In genomic region chr16:53817117-53817516, GRCh38 we compare ENCODE assay signal across 12 cellular contexts.
DNase-seq lines count a peak whose midpoint lies in the region; ATAC-seq, FAIRE-seq and TF ChIP-seq lines count a peak whose summit lies in the region.
"Had no signal": no experiment of that assay in that cellular context is flagged by ENCODE, and none has a peak within 500 bp of the region (broad histone marks: within the 10 kb centered on the region; RNA-seq: fewer than 3 reads in every experiment).

No MANE protein-coding gene starts in this region.

- no peaks in the 10 kb centered on the region for H3K36me3 ChIP-seq in astrocyte (ENCODE audit: insufficient read depth, low read length)

- H3K4me3 ChIP-seq in astrocyte (ENCODE audit: insufficient read depth, low read depth, low read length) = no peak overlapping the region

- H3K9ac ChIP-seq in astrocyte (ENCODE audit: low read length) = peak overlapping the region; percentile 35

- ATAC-seq in natural killer cell = no peak
- ATAC-seq: esophagus mucosa had no signal

- H3K4me3 Mint-ChIP-seq in HFFc6 = peak overlapping the region; percentile 48
- H3K4me3 Mint-ChIP-seq in astrocyte (ENCODE audit: unreplicated experiment) = peak overlapping the region; percentile 36
- H3K4me3 Mint-ChIP-seq in natural killer cell = no peak overlapping the region
- H3K4me3 Mint-ChIP-seq: activated naive CD8-positive, alpha-beta T cell treated with anti-CD3 and anti-CD28 coated beads for 36 hours had no signal

- peaks cover 43% of the 10 kb centered on the region for H3K4me1 Mint-ChIP-seq in HFFc6 (ENCODE audit: low read depth)
- peaks cover 39% of the 10 kb centered on the region for H3K4me1 Mint-ChIP-seq in astrocyte (ENCODE audit: low read depth, unreplicated experiment)
- H3K4me1 Mint-ChIP-seq in natural killer cell = peaks cover 22 to 27% of the 10 kb centered on the region in 2 donors

- peak overlapping the region; percentile 91 for H3K27ac ChIP-seq in astrocyte (ENCODE audit: low read depth, low read length)

- H3K9me3 ChIP-seq in astrocyte (ENCODE audit: insufficient read depth, low read depth, low read length) = no peaks in the 10 kb centered on the region

- no peaks in the 10 kb centered on the region for H4K20me1 ChIP-seq in astrocyte (ENCODE audit: insufficient read depth, low read length)

- no peaks in the 10 kb centered on the region for H3K27me3 ChIP-seq in astrocyte (ENCODE audit: insufficient read depth, low read length)

- peak; percentile 82 for DNase-seq in HFFc6
- peak; percentile 98 for DNase-seq in astrocyte (ENCODE audit: low read depth)
- DNase-seq in hepatic stellate cell (ENCODE audit: low spot score) = peak; percentile 71
- peak; percentile 79 for DNase-seq in urothelium cell line (ENCODE audit: low spot score)
- DNase-seq in natural killer cell = no peak
- no peak for DNase-seq in globus pallidus (ENCODE audit: low spot score)
- DNase-seq in COLO668 (lab: John Stamatoyannopoulos, UW; ENCODE audit: unreplicated experiment) = no peak
- DNase-seq: activated CD4-positive, alpha-beta T cell treated with anti-CD3 and anti-CD28 coated beads, Interleukin-2, amount 50 U/mL, for 1 hour; activated naive CD8-positive, alpha-beta T cell treated with anti-CD3 and anti-CD28 coated beads for 36 hours; GDM1; SHP77 had no signal

- FAIRE-seq in astrocyte (lab: Jason Lieb, UNC) (peak; percentile 99), urothelium cell line (lab: Jason Lieb, UNC) (no peak)

- H3K9me3 Mint-ChIP-seq in HFFc6 (no peaks in the 10 kb centered on the region), astrocyte (ENCODE audit: unreplicated experiment) (peaks cover 2% of the 10 kb centered on the region), natural killer cell (no peaks in the 10 kb centered on the region)
- H3K9me3 Mint-ChIP-seq: activated naive CD8-positive, alpha-beta T cell treated with anti-CD3 and anti-CD28 coated beads for 36 hours had no signal

- H3K79me2 ChIP-seq in astrocyte (ENCODE audit: insufficient read depth, low read length) = no peaks in the 10 kb centered on the region

- TF ChIP-seq CTCF in HFFc6 (IDR thresholded peaks at IDR 0.05) = no peak
- TF ChIP-seq CTCF in astrocyte (IDR thresholded peaks at IDR 0.05; ENCODE audit: insufficient read depth, low read depth, low read length) = no peak
- TF ChIP-seq CTCF in natural killer cell (IDR thresholded peaks at IDR 0.05) = no peak

- H3K36me3 Mint-ChIP-seq in HFFc6 (ENCODE audit: low read depth) (peaks cover 22% of the 10 kb centered on the region), astrocyte (ENCODE audit: low read depth, unreplicated experiment) (peaks cover 10% of the 10 kb centered on the region), natural killer cell (no peaks in the 10 kb centered on the region)

- intact Hi-C loops in natural killer cell (cut with micrococcal nuclease) = no loop called here

- peaks cover 30% of the 10 kb centered on the region for H3K4me1 ChIP-seq in astrocyte (ENCODE audit: insufficient read depth, low read length)

- H3K27ac Mint-ChIP-seq in HFFc6 (peak overlapping the region; percentile 62), astrocyte (ENCODE audit: unreplicated experiment) (peak overlapping the region; percentile 95), natural killer cell (no peak overlapping the region)
- H3K27ac Mint-ChIP-seq: activated naive CD8-positive, alpha-beta T cell treated with anti-CD3 and anti-CD28 coated beads for 36 hours had no signal

- H2AFZ ChIP-seq in astrocyte (ENCODE audit: low read depth, low read length) = no peak overlapping the region

- peak overlapping the region; percentile 48 for H3K4me2 ChIP-seq in astrocyte (ENCODE audit: low read length)

- H3K27me3 Mint-ChIP-seq in HFFc6 (ENCODE audit: insufficient read depth) (no peaks in the 10 kb centered on the region; the same call in 1 of the 2 replicates), astrocyte (ENCODE audit: low read depth, unreplicated experiment) (no peaks in the 10 kb centered on the region), natural killer cell (ENCODE audit: low read depth in 2 of 2) (no peaks in the 10 kb centered on the region)
- H3K27me3 Mint-ChIP-seq: activated naive CD8-positive, alpha-beta T cell treated with anti-CD3 and anti-CD28 coated beads for 36 hours had no signal

Comparison
In these comparisons a context has a peak if more than half of its experiments do, and no peak if none do; other contexts are left out.
1. DNase-seq: peak in HFFc6 (single experiment), astrocyte (single experiment), hepatic stellate cell (single experiment) and urothelium cell line (single experiment); none in natural killer cell (single experiment), globus pallidus (single experiment) and COLO668 (single experiment).
2. H3K27ac Mint-ChIP-seq: peak in HFFc6 (single experiment) and astrocyte (single experiment); none in natural killer cell (0 of 2).